Comparison of ENCODE assay signal across 12 cellular contexts in the genomic region with DNA sequence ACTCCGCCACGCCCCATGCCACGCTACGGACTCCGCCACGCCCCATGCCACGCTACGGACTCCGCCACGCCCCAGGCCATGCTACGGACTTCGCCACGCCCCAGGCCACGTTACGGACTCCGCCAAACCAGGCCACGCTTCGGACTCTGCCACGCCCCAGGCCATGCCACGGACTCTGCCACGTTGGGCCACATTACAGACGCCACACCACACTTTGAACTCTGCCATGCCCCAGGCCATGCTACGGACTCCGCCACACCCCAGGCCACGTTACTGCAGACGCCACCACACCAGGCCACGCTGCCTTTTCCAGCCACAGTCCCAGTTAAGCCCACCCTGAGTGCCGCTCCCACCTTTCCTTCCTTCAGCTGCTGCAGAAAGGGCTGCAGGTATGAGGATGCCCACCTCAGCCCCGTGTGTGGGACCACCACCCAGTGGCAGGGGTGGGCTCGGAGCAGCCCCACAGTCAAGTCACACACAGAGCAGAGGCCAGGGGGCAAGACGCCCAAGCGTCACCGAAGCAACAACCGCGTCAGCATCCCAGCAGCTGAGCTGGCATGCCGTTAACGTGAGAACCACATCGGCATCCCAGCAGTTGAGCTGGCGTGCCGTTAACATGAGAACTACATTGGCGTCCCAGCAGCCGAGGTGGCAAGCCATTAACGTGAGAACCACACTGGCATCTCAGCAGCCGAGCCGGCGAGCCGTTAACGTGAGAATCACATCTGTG.
"Had no signal": no experiment of that assay in that cellular context is flagged by ENCODE, and none has a peak within 500 bp of the region (broad histone marks: within the 10 kb centered on the region; RNA-seq: fewer than 3 reads in every experiment).

No MANE protein-coding gene starts in this region.

- DNase-seq: activated CD4-positive, alpha-beta memory T cell treated with anti-CD3 and anti-CD28 coated beads for 36 hours; activated CD8-positive, alpha-beta memory T cell treated with anti-CD3 and anti-CD28 coated beads, Interleukin-2, amount 50 U/mL, for 4 hours; activated naive CD4-positive, alpha-beta T cell; retina; T-helper 9 cell; uterus had no signal

- H3K9ac ChIP-seq: parathyroid adenoma had no signal

- H3K4me1 ChIP-seq: parathyroid adenoma, uterus had no signal

- ATAC-seq: heart right ventricle had no signal

- H3K27me3 Mint-ChIP-seq: activated CD4-positive, alpha-beta memory T cell treated with anti-CD3 and anti-CD28 coated beads for 36 hours had no signal

- H2AFZ ChIP-seq: parathyroid adenoma had no signal

- H3K27ac ChIP-seq: heart right ventricle, parathyroid adenoma, uterus had no signal

- FAIRE-seq: endothelial cell of umbilical vein, frontal cortex, keratinocyte had no signal

- H3K79me2 ChIP-seq: parathyroid adenoma had no signal

- H3K27ac Mint-ChIP-seq: activated CD4-positive, alpha-beta memory T cell treated with anti-CD3 and anti-CD28 coated beads for 36 hours; activated T-helper 1 cell treated with anti-CD3 and anti-CD28 coated beads, Interleukin-12 subunit alpha, Interleukin-12 subunit beta, Interleukin-2, Interleukin-4 antibody, amounts not matched to agents 30 ng/mL and 10 ng/mL and 1 ng/mL, durations not matched to agents 14 hours and 24 hours and 36 hours had no signal

- H3K9me3 Mint-ChIP-seq: activated CD4-positive, alpha-beta memory T cell treated with anti-CD3 and anti-CD28 coated beads for 36 hours; activated T-helper 1 cell treated with anti-CD3 and anti-CD28 coated beads, Interleukin-12 subunit alpha, Interleukin-12 subunit beta, Interleukin-2, Interleukin-4 antibody, amounts not matched to agents 30 ng/mL and 10 ng/mL and 1 ng/mL, durations not matched to agents 14 hours and 24 hours and 36 hours had no signal

- H3K36me3 ChIP-seq: uterus had no signal

- H3K4me3 ChIP-seq: heart right ventricle, uterus had no signal

- H3K9me3 ChIP-seq: heart right ventricle, uterus had no signal

- H3K27me3 ChIP-seq: heart right ventricle, uterus had no signal

- H3K4me3 Mint-ChIP-seq: activated CD4-positive, alpha-beta memory T cell treated with anti-CD3 and anti-CD28 coated beads for 36 hours; activated T-helper 1 cell treated with anti-CD3 and anti-CD28 coated beads, Interleukin-12 subunit alpha, Interleukin-12 subunit beta, Interleukin-2, Interleukin-4 antibody, amounts not matched to agents 30 ng/mL and 10 ng/mL and 1 ng/mL, durations not matched to agents 14 hours and 24 hours and 36 hours had no signal
